In the genomic region with DNA sequence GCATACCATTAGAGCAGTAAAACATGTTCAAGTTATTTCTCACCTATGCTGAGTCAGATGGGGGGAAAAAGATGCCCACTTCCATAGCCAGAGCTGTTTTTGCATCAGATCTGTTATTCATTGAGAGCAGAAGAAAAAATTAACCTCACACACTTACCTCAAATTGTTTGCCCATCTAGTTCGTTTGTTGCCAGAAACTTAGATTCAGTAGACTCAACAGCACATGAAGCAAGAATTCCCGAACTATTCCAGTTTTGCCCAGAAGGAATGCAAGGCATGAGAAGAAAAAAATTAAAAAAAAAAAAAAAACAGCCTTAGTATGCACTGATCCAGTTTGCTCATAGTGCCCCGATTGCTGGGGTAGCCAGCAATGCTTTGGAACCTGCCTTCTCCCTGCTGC, we compare ENCODE assay signal across 18 cellular contexts. TPM values are rescaled to one million over a fixed set of nuclear protein-coding genes. Genes with fewer than 3 reads are reported as not detected.
DNase-seq lines count a peak whose midpoint lies in the region; TF ChIP-seq lines count a peak whose summit lies in the region.
"Had no signal": no experiment of that assay in that cellular context is flagged by ENCODE, and none has a peak within 500 bp of the region (broad histone marks: within the 10 kb centered on the region; RNA-seq: fewer than 3 reads in every experiment).

No MANE protein-coding gene starts in this region.

- H3K27ac ChIP-seq in MM.1S (ENCODE audit: low read length), result no peak overlapping the region
- no peak overlapping the region for H3K27ac ChIP-seq in ovary
- H3K27ac ChIP-seq: BLaER1 treated with 17β-estradiol and CSF1 and Interleukin-3, amounts not matched to agents 10 nM and 100 nM; KMS-11; lower lobe of right lung had no signal

- H3K4me3 ChIP-seq in astrocyte of the spinal cord (ENCODE audit: low read depth, low read length) (no peak overlapping the region), MM.1S (ENCODE audit: low read length) (no peak overlapping the region), ovary (no peak overlapping the region)
- H3K4me3 ChIP-seq: BLaER1 treated with 17β-estradiol and CSF1 and Interleukin-3, amounts not matched to agents 10 nM and 100 nM; GM12878; lower lobe of right lung; sigmoid colon; tibial artery had no signal

- no peak for TF ChIP-seq CTCF in AG09319 (IDR thresholded peaks at IDR 0.05; ENCODE audit: low read depth, low read length)
- TF ChIP-seq CTCF in astrocyte of the spinal cord (IDR thresholded peaks at IDR 0.05; ENCODE audit: low read depth, low read length), result no peak
- TF ChIP-seq CTCF in GM20000 (IDR thresholded peaks at IDR 0.05; ENCODE audit: extremely low read depth, missing control alignments), result no peak
- TF ChIP-seq CTCF in MM.1S (IDR thresholded peaks at IDR 0.05; ENCODE audit: low read length), result no peak
- no peak for TF ChIP-seq CTCF in ovary (IDR thresholded peaks at IDR 0.05)

- no peaks in the 10 kb centered on the region for H3K9me3 ChIP-seq in MM.1S (replicated peaks; ENCODE audit: insufficient read depth, low read length)
- no peaks in the 10 kb centered on the region for H3K9me3 ChIP-seq in ovary
- H3K9me3 ChIP-seq: BLaER1 treated with 17β-estradiol and CSF1 and Interleukin-3, amounts not matched to agents 10 nM and 100 nM; lower lobe of right lung; sigmoid colon; tibial artery had no signal

- H2AFZ ChIP-seq in MM.1S (ENCODE audit: low read length), result no peak overlapping the region

- no peaks in the 10 kb centered on the region for H3F3A ChIP-seq in MM.1S (ENCODE audit: insufficient read depth, low read length)

- H3K79me2 ChIP-seq in MM.1S (ENCODE audit: low read length), result no peaks in the 10 kb centered on the region

- H4K20me1 ChIP-seq in MM.1S (ENCODE audit: insufficient read depth, low read length), result no peaks in the 10 kb centered on the region
- H4K20me1 ChIP-seq: BLaER1 treated with 17β-estradiol and CSF1 and Interleukin-3, amounts not matched to agents 10 nM and 100 nM had no signal

- in situ Hi-C loops in astrocyte of the spinal cord (cut with HindIII; ENCODE audit: low sequenced_read_pairs), result no loop called here

- 1 to 9% (median 6%) methylated on average over 3 of the region's 3 CpGs for WGBS in ovary, 3 donors

- no peaks in the 10 kb centered on the region for H3K9me2 ChIP-seq in MM.1S (replicated peaks; ENCODE audit: insufficient read depth, low read length)

- H3K27me3 ChIP-seq in MM.1S (replicated peaks; ENCODE audit: insufficient read depth, low read length), result no peaks in the 10 kb centered on the region
- no peaks in the 10 kb centered on the region for H3K27me3 ChIP-seq in ovary
- H3K27me3 ChIP-seq: BLaER1 treated with 17β-estradiol and CSF1 and Interleukin-3, amounts not matched to agents 10 nM and 100 nM; tibial artery had no signal

- no peak for TF ChIP-seq POLR2A in ovary (IDR thresholded peaks at IDR 0.05)

- no peak for TF ChIP-seq EP300 in Ishikawa (IDR thresholded peaks at IDR 0.05; ENCODE audit: borderline replicate concordance)
- no peak for TF ChIP-seq EP300 in ovary (IDR thresholded peaks at IDR 0.05)

- intact Hi-C loops in ovary (cut with DNase I), result loop anchor here in 1 of 4 donors (2.0 to 5.0 kb wide), 2 partner anchors 36 to 390 kb away; no protein-coding TSS in a partner anchor

- H3K4me1 ChIP-seq in MM.1S (ENCODE audit: low read length), result peaks cover 11% of the 10 kb centered on the region; the same call in 1 of the 2 replicates
- H3K4me1 ChIP-seq in ovary (ENCODE audit: insufficient read depth), result peaks cover 11% of the 10 kb centered on the region
- H3K4me1 ChIP-seq: lower lobe of right lung had no signal

- H3K36me3 ChIP-seq in MM.1S (replicated peaks; ENCODE audit: insufficient read depth, low read length) (no peaks in the 10 kb centered on the region), ovary (no peaks in the 10 kb centered on the region)
- H3K36me3 ChIP-seq: BLaER1 treated with 17β-estradiol and CSF1 and Interleukin-3, amounts not matched to agents 10 nM and 100 nM; lower lobe of right lung; sigmoid colon; tibial artery had no signal

- H3K9ac ChIP-seq in MM.1S (ENCODE audit: low read length), result no peak overlapping the region
- H3K9ac ChIP-seq: BLaER1 treated with 17β-estradiol and CSF1 and Interleukin-3, amounts not matched to agents 10 nM and 100 nM; KMS-11 had no signal

- TF ChIP-seq RAD21 in Ishikawa (IDR thresholded peaks at IDR 0.05; ENCODE audit: low read depth), result 0 out of 2 replicates have a peak, but pooled peaks have one; percentile 3

- DNase-seq in AG09319 (ENCODE audit: extremely low read depth, low read depth), result peak; percentile 64
- DNase-seq in astrocyte of the spinal cord (ENCODE audit: low read depth, low spot score), result peak; percentile 81
- DNase-seq in kidney tubule cell (ENCODE audit: low spot score), result peak; percentile 98
- DNase-seq in GM20000 (ENCODE audit: low spot score), result no peak
- DNase-seq in MM.1S, result no peak
- DNase-seq in ovary, result no peak
- no peak for DNase-seq in hypothalamus (lab: John Stamatoyannopoulos, UW)
- DNase-seq: activated CD4-positive, alpha-beta T cell treated with anti-CD3 and anti-CD28 coated beads, Interleukin-2, amount 50 U/mL, for 4 hours; activated T-cell treated with anti-CD3 and anti-CD28 coated beads, Interleukin-2, amount 50 U/mL, for 48 hours; DND-41; lower lobe of right lung; NCI-H146; sigmoid colon; tibial artery had no signal

- no peak overlapping the region for H3K4me2 ChIP-seq in MM.1S (ENCODE audit: low read depth, low read length)
- H3K4me2 ChIP-seq: BLaER1 treated with 17β-estradiol and CSF1 and Interleukin-3, amounts not matched to agents 10 nM and 100 nM; KMS-11 had no signal

TF ChIP-seq in Ishikawa, 13 proteins besides CTCF, POLR2A, EP300 and RAD21:
- TF ChIP-seq TCF12 (IDR thresholded peaks at IDR 0.05; ENCODE audit: low read depth) (no peak), YY1 (IDR thresholded peaks at IDR 0.05; ENCODE audit: low read depth) (no peak), CREB1 (IDR thresholded peaks at IDR 0.05; ENCODE audit: low read depth) (no peak), TEAD4 (IDR thresholded peaks at IDR 0.05) (peak; percentile 88), CEBPB (IDR thresholded peaks at IDR 0.05) (0 out of 2 replicates have a peak, but pooled peaks have one; percentile 31)

RNA-seq across cellular contexts. Expression of a gene that starts 12.4 kb away (rescaled TPM):
- 10 to 100 TPM in 6 of 7 donors, 1 to 10 TPM in 1; 8.0 to 34.4 (median 23.0) TPM for total RNA-seq in ovary
- polyA plus RNA-seq in ovary, result 1 to 10 TPM; 6.3 to 8.9 TPM

RNA-seq across cellular contexts. Expression of a gene that starts 19.9 kb away (rescaled TPM):
- total RNA-seq in ovary, result 10 to 100 TPM; 13.9 to 31.1 (median 21.8) TPM
- 10 to 100 TPM; 12.2 to 19.7 TPM for polyA plus RNA-seq in ovary

Comparison
In these comparisons a context has a peak if more than half of its experiments do, and no peak if none do; other contexts are left out.
1. DNase-seq: peak in AG09319 (single experiment), astrocyte of the spinal cord (single experiment) and kidney tubule cell (single experiment); none in GM20000 (single experiment), MM.1S (single experiment), ovary (0 of 5) and hypothalamus (0 of 51).